16 cellular contexts compared by ENCODE assay signal in the genomic region with DNA sequence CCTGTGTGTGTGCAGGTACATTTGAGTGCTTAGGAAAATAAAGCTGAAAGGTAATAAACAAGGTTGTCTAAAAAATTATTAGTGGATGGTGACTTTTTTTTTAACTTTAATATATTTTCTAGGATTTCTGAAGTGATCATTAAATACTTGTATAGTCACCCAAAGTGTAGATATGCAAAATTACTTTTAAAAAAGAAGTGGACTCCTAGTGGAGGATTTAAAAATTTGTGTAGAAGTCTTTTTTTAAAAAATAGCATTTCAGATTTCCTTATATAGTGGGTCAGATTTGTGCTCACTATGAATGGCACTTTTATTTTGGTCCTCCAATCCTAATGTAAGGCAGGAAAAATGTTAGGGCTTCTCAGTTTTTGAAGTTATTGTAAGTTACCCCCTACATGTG. TPM values are rescaled to one million over a fixed set of nuclear protein-coding genes. Genes with fewer than 3 reads are reported as not detected.
DNase-seq lines count a peak whose midpoint lies in the region; ATAC-seq, FAIRE-seq and TF ChIP-seq lines count a peak whose summit lies in the region.
"Had no signal": no experiment of that assay in that cellular context is flagged by ENCODE, and none has a peak within 500 bp of the region (broad histone marks: within the 10 kb centered on the region; RNA-seq: fewer than 3 reads in every experiment).

No MANE protein-coding gene starts in this region.

- DNase-seq in ELR (ENCODE audit: low read depth) (peak; percentile 19), Kasumi-1 (lab: John Stamatoyannopoulos, UW) (peak; percentile 24 to 33), GM12878 (ENCODE audit: low read depth, low spot score) (no peak), osteocyte (ENCODE audit: extremely low spot score, unreplicated experiment) (no peak), NCI-H526 treated with DMSO at 0.1 percent for 48 hours (lab: John Stamatoyannopoulos, UW) (no peak), pons (ENCODE audit: low spot score) (no peak), NCI-H2107 treated with DMSO at 0.1 percent for 48 hours (lab: John Stamatoyannopoulos, UW; ENCODE audit: unreplicated experiment) (no peak)
- DNase-seq: ACHN; CD4-positive, CD25-positive, alpha-beta regulatory T cell; DMS53; GDM1; KG1; NCI-H1417 treated with DMSO at 0.1 percent for 48 hours; NCI-H2029 treated with DMSO at 0.1 percent for 48 hours; NCI-H524 treated with DMSO at 0.1 percent for 48 hours; NK-92 treated with Interleukin-12 subunit alpha and Interleukin-12 subunit beta, amount 100 ng/mL, for 24 hours had no signal

- TF ChIP-seq CTCF in GM12878 (IDR thresholded peaks at IDR 0.05 in 2 of 3, conservative IDR thresholded peaks at IDR 0.05 in 1 of 3; ENCODE audit: control insufficient read depth in 2 of 3, extremely low read depth in 1 of 3, insufficient read depth in 1 of 3, low read depth in 3 of 3, low read length in 3 of 3), result no peak
- peak; percentile 10 for TF ChIP-seq CTCF in osteocyte (IDR thresholded peaks at IDR 0.05)

- H3K27ac Mint-ChIP-seq in osteocyte (ENCODE audit: unreplicated experiment), result no peak overlapping the region

- no peak for TF ChIP-seq EP300 in GM12878 (IDR thresholded peaks at IDR 0.05; ENCODE audit: borderline replicate concordance in 1 of 2, control insufficient read depth in 1 of 2, low read depth in 2 of 2, low read length in 2 of 2)

- H3K27ac ChIP-seq in GM12878 (ENCODE audit: control insufficient read depth, insufficient read depth), result no peak overlapping the region; the same call in 1 of the 2 replicates

- no peak overlapping the region for H2AFZ ChIP-seq in GM12878 (ENCODE audit: control insufficient read depth, low read depth, low read length)

- no peaks in the 10 kb centered on the region for H3K9me3 ChIP-seq in GM12878 (replicated peaks; ENCODE audit: control insufficient read depth, insufficient read depth, low read length)

- CTCF ChIA-PET in GM12878 (lab: Yijun Ruan, JAX), result interaction anchor here (0.7 to 6.5 kb wide), 6 partner anchors 6 to 484 kb away, joined by 3 to 53 read pairs (median 6); no protein-coding TSS in a partner anchor

- in situ Hi-C loops in GM12878 (cut with MboI), result loop anchor here (25.0 kb wide), 1 partner anchor 1629 kb away; a partner anchor contains a TSS

- no peaks in the 10 kb centered on the region for H3K27me3 ChIP-seq in GM12878 (replicated peaks in 1 of 2; ENCODE audit: control insufficient read depth in 2 of 2, insufficient read depth in 2 of 2, low read length in 1 of 2)

- TF ChIP-seq RAD21 in GM12878 (IDR thresholded peaks at IDR 0.05; ENCODE audit: insufficient read depth, low read depth, low read length), result no peak

- RAD21 ChIA-PET in GM12878 (lab: Charles Lee; ENCODE audit: unreplicated experiment), result interaction anchor here (2.1 kb wide), 1 partner anchor 40 kb away, joined by 12 read pairs; no protein-coding TSS in a partner anchor

- POLR2A ChIA-PET in GM12878 (lab: Charles Lee), result interaction anchor here (0.7 kb wide), 1 partner anchor 34 kb away, joined by 3 read pairs; no protein-coding TSS in a partner anchor

- H3K27me3 Mint-ChIP-seq in osteocyte (ENCODE audit: unreplicated experiment), result no peaks in the 10 kb centered on the region
- H3K27me3 Mint-ChIP-seq: CD4-positive, CD25-positive, alpha-beta regulatory T cell had no signal

- SMC1A ChIA-PET in GM12878 (lab: Charles Lee; ENCODE audit: uncharacterized antibody, unreplicated experiment), result interaction anchor here (0.7 to 5.5 kb wide), 3 partner anchors 8 to 28 kb away, joined by 3 to 55 read pairs (median 4); no protein-coding TSS in a partner anchor

- H3K9ac ChIP-seq in GM12878 (ENCODE audit: control insufficient read depth, insufficient read depth, low read length), result no peak overlapping the region

- H4K20me1 ChIP-seq in GM12878 (ENCODE audit: control insufficient read depth, insufficient read depth), result no peaks in the 10 kb centered on the region

- H3K4me3 Mint-ChIP-seq in osteocyte (ENCODE audit: unreplicated experiment), result no peak overlapping the region

- no peak overlapping the region; the same call in 1 of the 2 replicates for H3K4me3 ChIP-seq in GM12878

- H3K9me3 Mint-ChIP-seq in osteocyte (ENCODE audit: unreplicated experiment), result no peaks in the 10 kb centered on the region
- H3K9me3 Mint-ChIP-seq: CD4-positive, CD25-positive, alpha-beta regulatory T cell had no signal

- peak overlapping the region; percentile 71; the same call in 1 of the 2 replicates for H3K4me2 ChIP-seq in GM12878 (ENCODE audit: control insufficient read depth, insufficient read depth)

- H3K36me3 ChIP-seq in GM12878 (ENCODE audit: control insufficient read depth in 2 of 2, insufficient read depth in 2 of 2, low read length in 1 of 2), result peaks cover 0 to 2% of the 10 kb centered on the region in 2 experiments; a peak in 2 of 4 replicates

- H3K36me3 Mint-ChIP-seq in osteocyte (ENCODE audit: unreplicated experiment), result peaks cover 6% of the 10 kb centered on the region

- no peak for FAIRE-seq in GM12878 (lab: Jason Lieb, UNC)

- no peak for TF ChIP-seq POLR2A in GM12878 (IDR thresholded peaks at IDR 0.05; ENCODE audit: low read depth, low read length)

- BruUV-seq in GM12878 (replicated peaks; lab: Mats Ljungman, UMichigan), result no TSS peak

- intact Hi-C loops in GM12878 (cut with micrococcal nuclease; ENCODE audit: unreplicated experiment), result no loop called here

- no peaks in the 10 kb centered on the region for H3K4me1 ChIP-seq in GM12878 (ENCODE audit: control insufficient read depth, insufficient read depth, low read length)

- ATAC-seq in GM12878, result no peak

- peaks cover 82% of the 10 kb centered on the region for H3K79me2 ChIP-seq in GM12878 (ENCODE audit: control insufficient read depth, insufficient read depth, low read length)

- H3K4me1 Mint-ChIP-seq in osteocyte (ENCODE audit: unreplicated experiment), result peaks cover 38% of the 10 kb centered on the region

TF ChIP-seq in GM12878, 131 proteins besides CTCF, POLR2A, EP300 and RAD21 (continues in another document):
- no peak for TF ChIP-seq SRF (IDR thresholded peaks at IDR 0.05; ENCODE audit: low read depth in 2 of 2, low read length in 2 of 2)
- TF ChIP-seq GABPA (IDR thresholded peaks at IDR 0.05; ENCODE audit: low read depth), result no peak
- TF ChIP-seq, protein P1, sequence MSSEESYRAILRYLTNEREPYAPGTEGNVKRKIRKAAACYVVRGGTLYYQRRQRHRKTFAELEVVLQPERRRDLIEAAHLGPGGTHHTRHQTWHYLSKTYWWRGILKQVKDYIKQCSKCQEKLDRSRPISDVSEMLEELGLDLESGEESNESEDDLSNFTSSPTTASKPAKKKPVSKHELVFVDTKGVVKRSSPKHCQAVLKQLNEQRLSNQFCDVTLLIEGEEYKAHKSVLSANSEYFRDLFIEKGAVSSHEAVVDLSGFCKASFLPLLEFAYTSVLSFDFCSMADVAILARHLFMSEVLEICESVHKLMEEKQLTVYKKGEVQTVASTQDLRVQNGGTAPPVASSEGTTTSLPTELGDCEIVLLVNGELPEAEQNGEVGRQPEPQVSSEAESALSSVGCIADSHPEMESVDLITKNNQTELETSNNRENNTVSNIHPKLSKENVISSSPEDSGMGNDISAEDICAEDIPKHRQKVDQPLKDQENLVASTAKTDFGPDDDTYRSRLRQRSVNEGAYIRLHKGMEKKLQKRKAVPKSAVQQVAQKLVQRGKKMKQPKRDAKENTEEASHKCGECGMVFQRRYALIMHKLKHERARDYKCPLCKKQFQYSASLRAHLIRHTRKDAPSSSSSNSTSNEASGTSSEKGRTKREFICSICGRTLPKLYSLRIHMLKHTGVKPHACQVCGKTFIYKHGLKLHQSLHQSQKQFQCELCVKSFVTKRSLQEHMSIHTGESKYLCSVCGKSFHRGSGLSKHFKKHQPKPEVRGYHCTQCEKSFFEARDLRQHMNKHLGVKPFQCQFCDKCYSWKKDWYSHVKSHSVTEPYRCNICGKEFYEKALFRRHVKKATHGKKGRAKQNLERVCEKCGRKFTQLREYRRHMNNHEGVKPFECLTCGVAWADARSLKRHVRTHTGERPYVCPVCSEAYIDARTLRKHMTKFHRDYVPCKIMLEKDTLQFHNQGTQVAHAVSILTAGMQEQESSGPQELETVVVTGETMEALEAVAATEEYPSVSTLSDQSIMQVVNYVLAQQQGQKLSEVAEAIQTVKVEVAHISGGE (CRISPR knock-in tag; IDR thresholded peaks at IDR 0.05), result no peak
- no peak for TF ChIP-seq JUND (IDR thresholded peaks at IDR 0.05; ENCODE audit: low read depth, low read length)
- no peak for TF ChIP-seq EED (IDR thresholded peaks at IDR 0.05; ENCODE audit: low read depth)
- TF ChIP-seq TCF12 (IDR thresholded peaks at IDR 0.05; ENCODE audit: low read depth, low read length), result no peak
- TF ChIP-seq CHD2 (IDR thresholded peaks at IDR 0.05; ENCODE audit: borderline replicate concordance, low read depth, low read length), result no peak

RNA-seq across cellular contexts. Expression of a gene that starts 3.9 kb away (rescaled TPM):
- 40.4 and 47.6 TPM in 2 replicates for total RNA-seq in GM12878 (2013; cell fraction: nucleolus; rRNA removed)
- total RNA-seq in GM12878 (2014; rRNA removed) (62.4 and 63.9 TPM in 2 replicates), GM12878 (2014; rRNA removed; fragmentation: Illumina TruSeq; extraction: Trizol) (43.6 and 50.5 TPM in 2 replicates), GM12878 (2021) (94.8 and 94.9 TPM in 2 replicates), osteocyte (94.7 and 99.5 TPM in 2 replicates)
- 55.9 TPM for polyA plus RNA-seq in GM12878 (2011; ENCODE audit: low read depth)
- polyA plus RNA-seq in GM12878 (2011; rRNA removed) (130 and 169 TPM in 2 replicates), GM12878 (2014; fragmentation: Illumina TruSeq; extraction: Trizol) (129 and 139 TPM in 2 replicates), GM12878 (2014; fragmentation: Nextera tagmentation; extraction: Ambion mirVana) (10 to 100 TPM; 26.3 to 35.0 TPM), GM12878 (2014; rRNA removed) (111 and 113 TPM in 2 replicates), GM12878 (2016; fragmentation: Nextera tagmentation; extraction: Ambion mirVana) (100 to 1,000 TPM; 132 to 140 TPM)
- polyA plus RNA-seq in GM12878 (2011; cell fraction: cytosol; rRNA removed), result 158 and 174 TPM in 2 replicates
- 70.7 and 73.5 TPM in 2 replicates for polyA plus RNA-seq in GM12878 (2011; cell fraction: nucleus; rRNA removed)
- polyA plus RNA-seq in GM12878 (2012), result 66.5 and 77.2 TPM in 2 replicates
- polyA minus RNA-seq in GM12878 (2011; rRNA and poly(A)+ RNA removed), result 114 and 140 TPM in 2 replicates
- polyA minus RNA-seq in GM12878 (2011; cell fraction: cytosol; rRNA and poly(A)+ RNA removed), result 30.9 and 35.2 TPM in 2 replicates
- polyA minus RNA-seq in GM12878 (2011; cell fraction: nucleus; rRNA and poly(A)+ RNA removed), result 27.6 and 46.7 TPM in 2 replicates

Comparison
In these comparisons a context has a peak if more than half of its experiments do, and no peak if none do; other contexts are left out.
1. DNase-seq: peak in ELR (single experiment) and Kasumi-1 (2 of 2); none in GM12878 (single experiment), osteocyte (single experiment), NCI-H526 treated with DMSO at 0.1 percent for 48 hours (single experiment), pons (single experiment) and NCI-H2107 treated with DMSO at 0.1 percent for 48 hours (single experiment).